24 cellular contexts compared by ENCODE assay signal in genomic region chr2:144771348-144771747, GRCh38.
"Had no signal": no experiment of that assay in that cellular context is flagged by ENCODE, and none has a peak within 500 bp of the region (broad histone marks: within the 10 kb centered on the region; RNA-seq: fewer than 3 reads in every experiment).

No MANE protein-coding gene starts in this region.

- H3K27ac Mint-ChIP-seq: endodermal cell; natural killer cell; stimulated activated memory B cell treated with anti-CD40 and anti-IgM and Interleukin-4, amounts not matched to agents 10 μg/mL and 1 μg/mL and 100 μg/mL, for 72 hours; stimulated activated naive CD8-positive, alpha-beta T cell treated with anti-CD3 and anti-CD28 coated beads, Interleukin-15, amount 100 ng/mL, for 72 hours had no signal

- H3K27me3 ChIP-seq: colonic mucosa, heart right ventricle, pancreas, spleen, transverse colon had no signal

- DNase-seq: colonic mucosa; dermis blood vessel endothelial cell; effector CD4-positive, alpha-beta T cell; endodermal cell; erythroblast; foreskin keratinocyte; heart right ventricle; islet precursor cell; left ventricle myocardium inferior; lower lobe of right lung; mesendoderm; natural killer cell; occipital lobe; pancreas; psoas muscle; spleen; stimulated activated CD4-positive, alpha-beta T cell treated with anti-CD3 and anti-CD28 coated beads, Interleukin-15, amount 100 ng/mL, for 24 hours; stimulated activated CD4-positive, alpha-beta T cell treated with anti-CD3 and anti-CD28 coated beads, Interleukin-1b, Interleukin-23, amount 100 ng/mL, for 48 hours; stimulated activated CD4-positive, alpha-beta T cell treated with anti-CD3 and anti-CD28 coated beads, Interleukin-4, amount 100 ng/mL, for 24 hours; stimulated activated naive CD8-positive, alpha-beta T cell treated with anti-CD3 and anti-CD28 coated beads, Interleukin-15, amount 100 ng/mL, for 72 hours; transverse colon had no signal

- H3K27ac ChIP-seq: colonic mucosa, foreskin keratinocyte, heart right ventricle, left ventricle myocardium inferior, lower lobe of right lung, pancreas, psoas muscle, spleen, thoracic aorta, transverse colon had no signal

- H3K9me3 Mint-ChIP-seq: endodermal cell; natural killer cell; stimulated activated memory B cell treated with anti-CD40 and anti-IgM and Interleukin-4, amounts not matched to agents 10 μg/mL and 1 μg/mL and 100 μg/mL, for 72 hours; stimulated activated naive CD8-positive, alpha-beta T cell treated with anti-CD3 and anti-CD28 coated beads, Interleukin-15, amount 100 ng/mL, for 72 hours had no signal

- H3K36me3 ChIP-seq: colonic mucosa, heart right ventricle, left ventricle myocardium inferior, lower lobe of right lung, pancreas, spleen, thoracic aorta, transverse colon had no signal

- ATAC-seq: foreskin keratinocyte; heart right ventricle; lower lobe of right lung; natural killer cell; pancreas; psoas muscle; sciatic nerve; stimulated activated memory B cell treated with anti-CD40 and anti-IgM and Interleukin-4, amounts not matched to agents 10 μg/mL and 1 μg/mL and 100 μg/mL, for 72 hours; stimulated activated naive CD8-positive, alpha-beta T cell treated with anti-CD3 and anti-CD28 coated beads, Interleukin-15, amount 100 ng/mL, for 72 hours had no signal

- H3K4me1 Mint-ChIP-seq: stimulated activated naive CD8-positive, alpha-beta T cell treated with anti-CD3 and anti-CD28 coated beads, Interleukin-15, amount 100 ng/mL, for 72 hours had no signal

- H3K4me3 ChIP-seq: colonic mucosa, heart right ventricle, left ventricle myocardium inferior, lower lobe of right lung, pancreas, psoas muscle, spleen, thoracic aorta, transverse colon had no signal

- H3K9me3 ChIP-seq: colonic mucosa, heart right ventricle, left ventricle myocardium inferior, lower lobe of right lung, pancreas, psoas muscle, spleen, thoracic aorta, transverse colon had no signal

- H3K4me3 Mint-ChIP-seq: endodermal cell; natural killer cell; stimulated activated memory B cell treated with anti-CD40 and anti-IgM and Interleukin-4, amounts not matched to agents 10 μg/mL and 1 μg/mL and 100 μg/mL, for 72 hours; stimulated activated naive CD8-positive, alpha-beta T cell treated with anti-CD3 and anti-CD28 coated beads, Interleukin-15, amount 100 ng/mL, for 72 hours had no signal

- H3K36me3 Mint-ChIP-seq: stimulated activated memory B cell treated with anti-CD40 and anti-IgM and Interleukin-4, amounts not matched to agents 10 μg/mL and 1 μg/mL and 100 μg/mL, for 72 hours had no signal
